22 cellular contexts compared by ENCODE assay signal in the genomic region with DNA sequence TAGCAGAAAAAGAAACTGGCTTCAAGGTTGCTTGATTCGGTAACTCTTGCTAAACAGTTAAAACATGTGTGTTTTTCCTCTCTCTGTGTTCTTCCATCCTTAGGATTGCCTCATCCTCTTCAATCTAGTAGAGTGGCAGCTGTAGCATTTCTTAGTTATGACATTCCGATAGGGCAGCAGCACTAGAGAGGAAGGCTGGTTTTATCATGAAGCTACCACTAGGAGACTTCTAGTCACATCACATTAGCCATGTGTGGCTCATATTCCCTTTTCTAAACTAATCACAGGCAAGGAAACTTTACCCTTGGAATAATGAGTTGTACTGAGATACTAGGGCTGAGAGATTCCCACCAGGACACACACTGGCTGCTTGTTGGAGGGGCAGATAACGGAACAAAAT.
DNase-seq lines count a peak whose midpoint lies in the region; ATAC-seq and TF ChIP-seq lines count a peak whose summit lies in the region.
"Had no signal": no experiment of that assay in that cellular context is flagged by ENCODE, and none has a peak within 500 bp of the region (broad histone marks: within the 10 kb centered on the region; RNA-seq: fewer than 3 reads in every experiment).

No MANE protein-coding gene starts in this region.

- H3K4me1 ChIP-seq in GM23338 (ENCODE audit: insufficient read depth) = no peaks in the 10 kb centered on the region
- no peaks in the 10 kb centered on the region for H3K4me1 ChIP-seq in colonic mucosa
- H3K4me1 ChIP-seq: esophagus squamous epithelium, uterus had no signal

- no peaks in the 10 kb centered on the region for H3K9me3 Mint-ChIP-seq in GM23338
- H3K9me3 Mint-ChIP-seq: activated B cell treated with CpG ODN at 0.5 μM for 24 hours; activated naive CD8-positive, alpha-beta T cell treated with anti-CD3 and anti-CD28 coated beads, Interleukin-2, amount 10 ng/mL, durations not matched to agents 7 days and 5 days; activated T-helper 1 cell treated with anti-CD3 and anti-CD28 coated beads, Interleukin-12 subunit alpha, Interleukin-12 subunit beta, Interleukin-2, Interleukin-4 antibody, amounts not matched to agents 30 ng/mL and 10 ng/mL and 1 ng/mL, durations not matched to agents 14 hours and 24 hours and 36 hours; natural killer cell had no signal

- no peak overlapping the region for H3K9ac ChIP-seq in colonic mucosa (ENCODE audit: low read depth in 2 of 2, low read length in 2 of 2)

- H3K27me3 Mint-ChIP-seq in GM23338 (ENCODE audit: insufficient read depth, low read depth, poor library complexity) = no peaks in the 10 kb centered on the region
- H3K27me3 Mint-ChIP-seq: activated B cell treated with CpG ODN at 0.5 μM for 24 hours had no signal

- POLR2A ChIA-PET in AG04450 (lab: Yijun Ruan, JAX) = no interaction called here

- H3K27me3 ChIP-seq in AG04450 (ENCODE audit: control insufficient read depth, insufficient read depth, low read length) (no peaks in the 10 kb centered on the region), GM23338 (ENCODE audit: insufficient read depth) (no peaks in the 10 kb centered on the region), colonic mucosa (no peaks in the 10 kb centered on the region)
- H3K27me3 ChIP-seq: esophagus squamous epithelium, uterus had no signal

- H3K4me3 ChIP-seq in AG04450 (ENCODE audit: low read depth, low read length) (no peak overlapping the region), GM23338 (no peak overlapping the region), colonic mucosa (no peak overlapping the region)
- H3K4me3 ChIP-seq: esophagus squamous epithelium, uterus had no signal

- H3K9me3 ChIP-seq in AG04450 (ENCODE audit: control insufficient read depth, insufficient read depth, low read length) (no peaks in the 10 kb centered on the region), colonic mucosa (no peaks in the 10 kb centered on the region)
- H3K9me3 ChIP-seq: esophagus squamous epithelium, uterus had no signal

- peak; percentile 51 for ATAC-seq in GM23338
- ATAC-seq: natural killer cell had no signal

- H2AFZ ChIP-seq in GM23338 = no peak overlapping the region

- TF ChIP-seq CTCF in AG04450 (IDR thresholded peaks at IDR 0.05; ENCODE audit: low read depth, low read length) (0 out of 2 replicates have a peak, but pooled peaks have one; percentile 7), GM23338 (conservative IDR thresholded peaks at IDR 0.05; ENCODE audit: low read depth in 2 of 2) (peak; percentile 30 to 38), colonic mucosa (IDR thresholded peaks at IDR 0.05) (no peak)

- H3K36me3 Mint-ChIP-seq in GM23338 (ENCODE audit: low read depth) = no peaks in the 10 kb centered on the region
- H3K36me3 Mint-ChIP-seq: activated naive CD8-positive, alpha-beta T cell treated with anti-CD3 and anti-CD28 coated beads, Interleukin-2, amount 10 ng/mL, durations not matched to agents 7 days and 5 days; natural killer cell had no signal

- H4K20me1 ChIP-seq in GM23338 (replicated peaks; ENCODE audit: insufficient read depth) = no peaks in the 10 kb centered on the region

- H3K79me2 ChIP-seq in GM23338 (replicated peaks; ENCODE audit: insufficient read depth) = no peaks in the 10 kb centered on the region

- H3K36me3 ChIP-seq in GM23338 (ENCODE audit: insufficient read depth) (no peaks in the 10 kb centered on the region), colonic mucosa (no peaks in the 10 kb centered on the region)
- H3K36me3 ChIP-seq: esophagus squamous epithelium, uterus had no signal

- intact Hi-C loops in colonic mucosa (cut with DNase I) = no loop called here

- no peaks in the 10 kb centered on the region for H3K9me2 ChIP-seq in GM23338 (ENCODE audit: insufficient read depth)

- no peaks in the 10 kb centered on the region for H3F3A ChIP-seq in GM23338 (replicated peaks; ENCODE audit: low read depth)

- H3K4me2 ChIP-seq in GM23338 = no peak overlapping the region

- CTCF ChIA-PET in AG04450 (lab: Charles Lee) = interaction anchor here (1.7 kb wide), 1 partner anchor 499 kb away, joined by 8 read pairs; no protein-coding TSS in a partner anchor

- H3K4me3 Mint-ChIP-seq in GM23338 = no peak overlapping the region
- H3K4me3 Mint-ChIP-seq: activated B cell treated with CpG ODN at 0.5 μM for 24 hours; activated naive CD8-positive, alpha-beta T cell treated with anti-CD3 and anti-CD28 coated beads, Interleukin-2, amount 10 ng/mL, durations not matched to agents 7 days and 5 days; activated T-helper 1 cell treated with anti-CD3 and anti-CD28 coated beads, Interleukin-12 subunit alpha, Interleukin-12 subunit beta, Interleukin-2, Interleukin-4 antibody, amounts not matched to agents 30 ng/mL and 10 ng/mL and 1 ng/mL, durations not matched to agents 14 hours and 24 hours and 36 hours; HFFc6; natural killer cell had no signal

- H3K27ac Mint-ChIP-seq in GM23338 = no peak overlapping the region
- H3K27ac Mint-ChIP-seq: activated B cell treated with CpG ODN at 0.5 μM for 24 hours; activated naive CD8-positive, alpha-beta T cell treated with anti-CD3 and anti-CD28 coated beads, Interleukin-2, amount 10 ng/mL, durations not matched to agents 7 days and 5 days; activated T-helper 1 cell treated with anti-CD3 and anti-CD28 coated beads, Interleukin-12 subunit alpha, Interleukin-12 subunit beta, Interleukin-2, Interleukin-4 antibody, amounts not matched to agents 30 ng/mL and 10 ng/mL and 1 ng/mL, durations not matched to agents 14 hours and 24 hours and 36 hours; HFFc6; natural killer cell had no signal

- DNase-seq in AG04450 (ENCODE audit: low read depth, low spot score) = no peak
- peak; percentile 34 for DNase-seq in GM23338 (ENCODE audit: low spot score)
- DNase-seq in RPMI7951 (ENCODE audit: low read depth) = peak; percentile 2
- peak; percentile 12 for DNase-seq in fibroblast of peridontal ligament (ENCODE audit: extremely low read depth)
- no peak for DNase-seq in GM03348 (ENCODE audit: low spot score)
- no peak for DNase-seq in NAMALWA (ENCODE audit: low spot score)
- DNase-seq in NCI-H2081 (lab: John Stamatoyannopoulos, UW) = no peak
- no peak for DNase-seq in colonic mucosa
- DNase-seq: activated B cell treated with CpG ODN at 0.5 μM for 24 hours; activated naive CD8-positive, alpha-beta T cell treated with anti-CD3 and anti-CD28 coated beads, Interleukin-2, amount 10 ng/mL, durations not matched to agents 7 days and 5 days; caudate nucleus; esophagus squamous epithelium; head of caudate nucleus; HFFc6; natural killer cell; NCI-H1436; NCI-H446; posterior cingulate gyrus; SIG-M5; stimulated activated CD4-positive, alpha-beta T cell treated with anti-CD3 and anti-CD28 coated beads, Interleukin-2, amount 100 ng/mL, for 48 hours; uterus had no signal

- H3K27ac ChIP-seq in AG04450 (ENCODE audit: low read depth, low read length) (no peak overlapping the region), GM23338 (ENCODE audit: low read depth) (no peak overlapping the region), colonic mucosa (no peak overlapping the region)
- H3K27ac ChIP-seq: esophagus squamous epithelium, uterus had no signal

- no peaks in the 10 kb centered on the region for H3K4me1 Mint-ChIP-seq in GM23338
- H3K4me1 Mint-ChIP-seq: activated B cell treated with CpG ODN at 0.5 μM for 24 hours; activated naive CD8-positive, alpha-beta T cell treated with anti-CD3 and anti-CD28 coated beads, Interleukin-2, amount 10 ng/mL, durations not matched to agents 7 days and 5 days; natural killer cell had no signal

TF ChIP-seq in GM23338, 12 proteins besides CTCF, POLR2A, EP300 and RAD21 (continues in another document):
- no peak for TF ChIP-seq EZH2phosphoT487 (IDR thresholded peaks at IDR 0.05; ENCODE audit: unreplicated experiment)

Comparison
In these comparisons a context has a peak if more than half of its experiments do, and no peak if none do; other contexts are left out.
1. DNase-seq: peak in GM23338 (single experiment), RPMI7951 (single experiment) and fibroblast of peridontal ligament (single experiment); none in AG04450 (single experiment), GM03348 (single experiment), NAMALWA (single experiment), NCI-H2081 (0 of 2) and colonic mucosa (single experiment).